26 cellular contexts compared by ENCODE assay signal in the genomic region with DNA sequence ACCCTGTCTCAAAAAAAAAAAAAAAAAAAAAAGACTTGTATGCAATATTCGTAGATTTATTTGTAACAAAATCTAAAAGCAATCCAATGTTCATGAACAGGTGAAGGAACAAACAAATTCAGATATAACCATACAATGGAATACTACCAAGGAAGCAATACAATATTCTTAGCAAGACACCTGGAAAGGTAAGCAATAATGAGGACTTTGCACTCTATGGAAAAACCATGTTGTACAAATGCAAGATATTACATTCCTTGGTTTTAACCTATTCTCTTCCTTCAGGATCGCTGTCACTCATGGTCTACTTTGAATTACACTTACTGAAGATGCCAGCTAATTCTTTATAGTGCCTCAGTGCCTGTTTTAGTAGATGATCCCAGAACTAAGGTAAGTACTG. TPM values are rescaled to one million over a fixed set of nuclear protein-coding genes. Genes with fewer than 3 reads are reported as not detected.
"Had no signal": no experiment of that assay in that cellular context is flagged by ENCODE, and none has a peak within 500 bp of the region (broad histone marks: within the 10 kb centered on the region; RNA-seq: fewer than 3 reads in every experiment).

No MANE protein-coding gene starts in this region.

- ATAC-seq: HepG2 had no signal

- H3K9me3 ChIP-seq: SJSA1 had no signal

- H3K27me3 ChIP-seq: SJSA1 had no signal

- H3K36me3 ChIP-seq: SJSA1 had no signal

- H3K27ac ChIP-seq: SJSA1, SK-N-MC had no signal

- FAIRE-seq: HepG2, RCC 7860 had no signal

- H3K4me3 ChIP-seq: SJSA1, SK-N-MC had no signal

- DNase-seq: IMR-90, KG1, MV-4-11, NCI-H1048, NCI-H1105 treated with DMSO at 0.1 percent for 48 hours, NCI-H1417 treated with DMSO at 0.1 percent for 48 hours, NCI-H146, NCI-H1694 treated with DMSO at 0.1 percent for 48 hours, NCI-H1930, NCI-H2081, NCI-H2107, NCI-H226, NCI-H446, NCI-H510A, NCI-H524 treated with DMSO at 0.1 percent for 48 hours, NCI-H69, NCI-H774, Right ventricle myocardium superior, RPMI8226, SIG-M5 had no signal

- H3K4me1 ChIP-seq: SJSA1 had no signal

RNA-seq across cellular contexts. Expression of a gene that starts 14.7 kb away (rescaled TPM):
- total RNA-seq: HepG2, HT1080, IMR-90, OCI-LY7, Right ventricle myocardium superior, SJSA1 had no signal
- polyA plus RNA-seq: HepG2, IMR-90 had no signal
